8 cellular contexts compared by ENCODE assay signal in genomic region chr18:36127866-36128845, GRCh38. TPM values are rescaled to one million over a fixed set of nuclear protein-coding genes. Genes with fewer than 3 reads are reported as not detected.
A peak's percentile ranks its signal among the peaks of the same experiment; 100 is the strongest.
DNase-seq lines count a peak whose midpoint lies in the region; ATAC-seq and TF ChIP-seq lines count a peak whose summit lies in the region.

No MANE protein-coding gene starts in this region.

- peaks cover 7 to 13% of the 10 kb centered on the region in 2 donors for H3K36me3 Mint-ChIP-seq in naive B cell

- peak overlapping the region; percentile 95 for H3K4me3 ChIP-seq in GM12875 (ENCODE audit: low read depth, low read length)
- peak overlapping the region; percentile 68 for H3K4me3 ChIP-seq in RWPE2 (ENCODE audit: severe bottlenecking)
- peak overlapping the region; percentile 99 for H3K4me3 ChIP-seq in epithelial cell of esophagus (ENCODE audit: low read length)

- H3K27me3 Mint-ChIP-seq in naive B cell, result no peaks in the 10 kb centered on the region

- H3K9me3 ChIP-seq in RWPE2 (ENCODE audit: severe bottlenecking), result no peaks in the 10 kb centered on the region

- no peaks in the 10 kb centered on the region for H3K9me3 Mint-ChIP-seq in naive B cell

- H3K36me3 ChIP-seq in RWPE2 (ENCODE audit: low read depth), result peaks cover 9% of the 10 kb centered on the region

- peaks cover 35 to 63% (median 57%) of the 10 kb centered on the region in 3 donors for H3K4me1 Mint-ChIP-seq in naive B cell

- peak overlapping the region; percentile 77 for H3K27ac ChIP-seq in RWPE2 (ENCODE audit: poor library complexity, severe bottlenecking)

- peak overlapping the region; percentile 93 to 99 (median 96) for H3K4me3 Mint-ChIP-seq in naive B cell

- no peak for TF ChIP-seq CTCF in GM12875 (IDR thresholded peaks at IDR 0.05; ENCODE audit: borderline replicate concordance, insufficient read depth, low read depth, low read length)
- no peak for TF ChIP-seq CTCF in RWPE2 (IDR thresholded peaks at IDR 0.05; ENCODE audit: poor library complexity, severe bottlenecking)
- TF ChIP-seq CTCF in epithelial cell of esophagus (IDR thresholded peaks at IDR 0.05; ENCODE audit: insufficient read depth, low read depth, low read length, missing control alignments), result no peak

- no peak for ATAC-seq in RWPE2 (ENCODE audit: low read depth)
- ATAC-seq in naive B cell (ENCODE audit: low read depth in 2 of 2), result no peak
- ATAC-seq in HG02938 (IDR thresholded peaks at IDR 0.05; ENCODE audit: unreplicated experiment), result no peak

- H3K4me1 ChIP-seq in RWPE2 (ENCODE audit: insufficient read depth, poor library complexity, severe bottlenecking), result peaks cover 3% of the 10 kb centered on the region

- H3K27ac Mint-ChIP-seq in naive B cell, result peak overlapping the region; percentile 58 to 99 (median 97)

- no peaks in the 10 kb centered on the region for H3K27me3 ChIP-seq in RWPE2 (ENCODE audit: insufficient read depth, poor library complexity, severe bottlenecking)

- peak; percentile 45 for DNase-seq in AG08395 (ENCODE audit: low spot score)
- DNase-seq in RWPE2 (ENCODE audit: low spot score), result no peak
- DNase-seq in epithelial cell of esophagus (ENCODE audit: low read depth), result peak; percentile 44
- DNase-seq in naive B cell, result no peak
- no peak for DNase-seq in NCI-H2081 treated with DMSO at 0.1 percent for 48 hours (lab: John Stamatoyannopoulos, UW)
- no peak for DNase-seq in UCSD-AML1 (lab: John Stamatoyannopoulos, UW; ENCODE audit: unreplicated experiment)

RNA-seq across cellular contexts. Expression of gene SLC39A6, which starts 1.0 kb away (rescaled TPM):
- 10 to 100 TPM; 24.1 to 34.4 (median 32.0) TPM for polyA plus RNA-seq in naive B cell (ENCODE audit: low read depth in 6 of 6)

RNA-seq across cellular contexts. Expression of gene ELP2, which starts 1.5 kb away (rescaled TPM):
- 100 to 1,000 TPM in 1 of 6 donors, 10 to 100 TPM in 5; 65.3 to 114 (median 80.7) TPM for polyA plus RNA-seq in naive B cell (ENCODE audit: low read depth in 6 of 6)

RNA-seq across cellular contexts. Expression of gene MOCOS, which starts 59.1 kb away (rescaled TPM):
- polyA plus RNA-seq in naive B cell (ENCODE audit: low read depth in 6 of 6), result under 1 TPM in 1 of 6 donors, not detected in 5; 0.08 TPM

Comparison
In these comparisons a context has a peak if more than half of its experiments do, and no peak if none do; other contexts are left out.
1. DNase-seq: peak in AG08395 (single experiment) and epithelial cell of esophagus (single experiment); none in RWPE2 (single experiment), naive B cell (single experiment), NCI-H2081 treated with DMSO at 0.1 percent for 48 hours (single experiment) and UCSD-AML1 (single experiment).
2. Peak in every context shown above with its lines, with median percentiles within 50 percentile points of each other: H3K4me3 ChIP-seq.